In genomic region chr5:93532370-93532769, GRCh38 we compare ENCODE assay signal across 10 cellular contexts.
DNase-seq lines count a peak whose midpoint lies in the region; ATAC-seq and TF ChIP-seq lines count a peak whose summit lies in the region.
"Had no signal": no experiment of that assay in that cellular context is flagged by ENCODE, and none has a peak within 500 bp of the region (broad histone marks: within the 10 kb centered on the region; RNA-seq: fewer than 3 reads in every experiment).

No MANE protein-coding gene starts in this region.

- ATAC-seq in HG03378 (IDR thresholded peaks at IDR 0.05; ENCODE audit: unreplicated experiment): no peak
- no peak for ATAC-seq in HG02852 (IDR thresholded peaks at IDR 0.05; ENCODE audit: unreplicated experiment)

- peak; percentile 79 for DNase-seq in AG09319 (ENCODE audit: extremely low read depth, low read depth)
- peak; percentile 30 for DNase-seq in OCI-M1 (lab: John Stamatoyannopoulos, UW)
- DNase-seq in fibroblast of mammary gland (ENCODE audit: low read depth): peak; percentile 99
- peak; percentile 71 for DNase-seq in non-pigmented ciliary epithelial cell (ENCODE audit: low read depth)
- no peak for DNase-seq in foreskin melanocyte
- DNase-seq in DMS153 treated with DMSO at 0.1 percent for 48 hours (lab: John Stamatoyannopoulos, UW; ENCODE audit: unreplicated experiment): no peak
- DNase-seq: COR-L47, cortex of kidney had no signal

- H3K4me3 ChIP-seq in fibroblast of mammary gland (ENCODE audit: control insufficient read depth, low read depth, low read length): no peak overlapping the region

- TF ChIP-seq CTCF in AG09319 (IDR thresholded peaks at IDR 0.05; ENCODE audit: low read depth, low read length) (no peak), fibroblast of mammary gland (conservative IDR thresholded peaks at IDR 0.05; ENCODE audit: control insufficient read depth, insufficient read depth, low read depth, low read length) (no peak)

Comparison
In these comparisons a context has a peak if more than half of its experiments do, and no peak if none do; other contexts are left out.
1. DNase-seq: peak in AG09319 (single experiment), OCI-M1 (single experiment), fibroblast of mammary gland (single experiment) and non-pigmented ciliary epithelial cell (single experiment); none in foreskin melanocyte (single experiment) and DMS153 treated with DMSO at 0.1 percent for 48 hours (single experiment).